In genomic region chr3:56851966-56852884, GRCh38 we compare ENCODE assay signal across 19 cellular contexts. TPM values are rescaled to one million over a fixed set of nuclear protein-coding genes. Genes with fewer than 3 reads are reported as not detected.
DNase-seq lines count a peak whose midpoint lies in the region; ATAC-seq and TF ChIP-seq lines count a peak whose summit lies in the region.
"Had no signal": no experiment of that assay in that cellular context is flagged by ENCODE, and none has a peak within 500 bp of the region (broad histone marks: within the 10 kb centered on the region; RNA-seq: fewer than 3 reads in every experiment).

No MANE protein-coding gene starts in this region.

- H3K4me3 Mint-ChIP-seq in nephron, result no peak overlapping the region
- H3K4me3 Mint-ChIP-seq: activated CD8-positive, alpha-beta memory T cell treated with anti-CD3 and anti-CD28 coated beads, Interleukin-2, amount 10 ng/mL, durations not matched to agents 7 days and 5 days; activated naive CD4-positive, alpha-beta T cell treated with anti-CD3 and anti-CD28 coated beads, Interleukin-2, amount 10 ng/mL, durations not matched to agents 7 days and 5 days; central memory CD8-positive, alpha-beta T cell; T-helper 2 cell treated with Interferon-gamma antibody and Interleukin-4, amounts not matched to agents 5 μg/mL and 100 μg/mL, for 36 hours had no signal

- H3K27me3 ChIP-seq in DND-41 (ENCODE audit: insufficient read depth, low read length, poor library complexity), result no peaks in the 10 kb centered on the region
- H3K27me3 ChIP-seq in PC-3 (ENCODE audit: low read length), result no peaks in the 10 kb centered on the region
- H3K27me3 ChIP-seq: uterus had no signal

- H3K4me1 ChIP-seq in DND-41 (ENCODE audit: insufficient read depth, low read length), result peaks cover 2% of the 10 kb centered on the region
- peaks cover 13% of the 10 kb centered on the region for H3K4me1 ChIP-seq in PC-3 (ENCODE audit: insufficient read depth, low read length)
- H3K4me1 ChIP-seq: uterus had no signal

- no peaks in the 10 kb centered on the region for H3K9me3 ChIP-seq in DND-41 (ENCODE audit: insufficient read depth, low read length, severe bottlenecking)
- no peaks in the 10 kb centered on the region for H3K9me3 ChIP-seq in PC-3 (ENCODE audit: low read length)
- H3K9me3 ChIP-seq: uterus had no signal

- no peak overlapping the region for H3K4me3 ChIP-seq in DND-41 (ENCODE audit: low read depth in 1 of 2, low read length in 2 of 2)
- H3K4me3 ChIP-seq in PC-3 (ENCODE audit: low read length), result no peak overlapping the region
- H3K4me3 ChIP-seq in epithelial cell of esophagus (ENCODE audit: low read length), result no peak overlapping the region
- H3K4me3 ChIP-seq: K562, uterus had no signal

- no peak overlapping the region for H2AFZ ChIP-seq in DND-41 (ENCODE audit: low read depth, low read length)
- H2AFZ ChIP-seq in PC-3 (ENCODE audit: low read length), result no peak overlapping the region

- peak overlapping the region; percentile 0; the same call in 1 of the 2 replicates for H3K27ac ChIP-seq in DND-41 (ENCODE audit: low read length)
- H3K27ac ChIP-seq in PC-3 (ENCODE audit: low read length), result no peak overlapping the region
- H3K27ac ChIP-seq: uterus had no signal

- no peak overlapping the region for H3K4me2 ChIP-seq in DND-41 (ENCODE audit: insufficient read depth, low read length)
- no peak overlapping the region for H3K4me2 ChIP-seq in PC-3 (ENCODE audit: low read length)

- no peaks in the 10 kb centered on the region for H3K36me3 Mint-ChIP-seq in nephron (ENCODE audit: low read depth)

- ATAC-seq in DND-41 (ENCODE audit: insufficient read depth, low read depth), result no peak
- no peak for ATAC-seq in PC-3
- no peak for ATAC-seq in GM18498 (IDR thresholded peaks at IDR 0.05; ENCODE audit: unreplicated experiment)
- ATAC-seq: activated CD8-positive, alpha-beta memory T cell treated with anti-CD3 and anti-CD28 coated beads, Interleukin-2, amount 10 ng/mL, durations not matched to agents 7 days and 5 days; K562 had no signal

- peak overlapping the region; percentile 41 to 95 (median 88) for H3K27ac Mint-ChIP-seq in nephron
- H3K27ac Mint-ChIP-seq: activated CD8-positive, alpha-beta memory T cell treated with anti-CD3 and anti-CD28 coated beads, Interleukin-2, amount 10 ng/mL, durations not matched to agents 7 days and 5 days; activated naive CD4-positive, alpha-beta T cell treated with anti-CD3 and anti-CD28 coated beads, Interleukin-2, amount 10 ng/mL, durations not matched to agents 7 days and 5 days; T-helper 2 cell treated with Interferon-gamma antibody and Interleukin-4, amounts not matched to agents 5 μg/mL and 100 μg/mL, for 36 hours had no signal

- no peaks in the 10 kb centered on the region for H3K9me2 ChIP-seq in PC-3 (replicated peaks; ENCODE audit: low read length)

- no TSS peak for BruUV-seq in PC-3 (replicated peaks; lab: Mats Ljungman, UMichigan)

- H4K20me1 ChIP-seq in DND-41 (ENCODE audit: insufficient read depth, low read length) (no peaks in the 10 kb centered on the region), PC-3 (ENCODE audit: low read length) (no peaks in the 10 kb centered on the region)

- peaks cover 56% of the 10 kb centered on the region for H3K4me1 Mint-ChIP-seq in nephron

- CTCF ChIA-PET in PC-3 (lab: Charles Lee), result no interaction called here

- H3K9ac ChIP-seq in DND-41 (ENCODE audit: low read depth, low read length), result no peak overlapping the region
- no peak overlapping the region for H3K9ac ChIP-seq in PC-3 (ENCODE audit: low read length)

- POLR2A ChIA-PET in PC-3 (lab: Charles Lee; ENCODE audit: unreplicated experiment), result no interaction called here

- intact Hi-C loops in PC-3 (cut with micrococcal nuclease), result no loop called here

- H3K27me3 Mint-ChIP-seq in nephron (ENCODE audit: low read depth), result no peaks in the 10 kb centered on the region
- H3K27me3 Mint-ChIP-seq: activated CD8-positive, alpha-beta memory T cell treated with anti-CD3 and anti-CD28 coated beads, Interleukin-2, amount 10 ng/mL, durations not matched to agents 7 days and 5 days; activated naive CD4-positive, alpha-beta T cell treated with anti-CD3 and anti-CD28 coated beads, Interleukin-2, amount 10 ng/mL, durations not matched to agents 7 days and 5 days; central memory CD8-positive, alpha-beta T cell had no signal

- H3K79me2 ChIP-seq in DND-41 (ENCODE audit: insufficient read depth, low read length), result peaks cover 21% of the 10 kb centered on the region
- no peaks in the 10 kb centered on the region for H3K79me2 ChIP-seq in PC-3 (ENCODE audit: low read length)

- no peaks in the 10 kb centered on the region for H3K9me3 Mint-ChIP-seq in nephron
- H3K9me3 Mint-ChIP-seq: activated naive CD4-positive, alpha-beta T cell treated with anti-CD3 and anti-CD28 coated beads, Interleukin-2, amount 10 ng/mL, durations not matched to agents 7 days and 5 days; central memory CD8-positive, alpha-beta T cell; T-helper 2 cell treated with Interferon-gamma antibody and Interleukin-4, amounts not matched to agents 5 μg/mL and 100 μg/mL, for 36 hours had no signal

- no peaks in the 10 kb centered on the region for H3K36me3 ChIP-seq in DND-41 (ENCODE audit: insufficient read depth, low read length)
- no peaks in the 10 kb centered on the region for H3K36me3 ChIP-seq in PC-3 (ENCODE audit: low read depth, low read length)
- H3K36me3 ChIP-seq: uterus had no signal

- H3F3A ChIP-seq in PC-3 (ENCODE audit: low read length, unreplicated experiment), result no peaks in the 10 kb centered on the region

- TF ChIP-seq CTCF in DND-41 (IDR thresholded peaks at IDR 0.05; ENCODE audit: borderline replicate concordance, extremely low read depth, low read length, poor library complexity, severe bottlenecking), result no peak
- TF ChIP-seq CTCF in PC-3 (conservative IDR thresholded peaks at IDR 0.05; ENCODE audit: low read depth, low read length), result no peak
- no peak for TF ChIP-seq CTCF in epithelial cell of esophagus (IDR thresholded peaks at IDR 0.05; ENCODE audit: insufficient read depth, low read depth, low read length, missing control alignments)
- no peak for TF ChIP-seq CTCF in nephron (IDR thresholded peaks at IDR 0.05; ENCODE audit: unreplicated experiment in 3 of 3)

- no peak for DNase-seq in DND-41
- DNase-seq in PC-3, result peak; percentile 31
- DNase-seq in epithelial cell of esophagus (ENCODE audit: low read depth), result peak; percentile 89
- no peak for DNase-seq in NCI-H2227 (lab: John Stamatoyannopoulos, UW; ENCODE audit: unreplicated experiment)
- DNase-seq in RPMI8226, result no peak
- DNase-seq in midbrain (lab: John Stamatoyannopoulos, UW), result no peak
- DNase-seq: activated CD8-positive, alpha-beta memory T cell treated with anti-CD3 and anti-CD28 coated beads, Interleukin-2, amount 10 ng/mL, durations not matched to agents 7 days and 5 days; activated naive CD4-positive, alpha-beta T cell treated with anti-CD3 and anti-CD28 coated beads, Interleukin-2, amount 10 ng/mL, durations not matched to agents 7 days and 5 days; GDM1; NCI-H1092 treated with DMSO at 0.1 percent for 48 hours; NCI-H2171; SIG-M5; stimulated activated naive CD4-positive, alpha-beta T cell; uterus had no signal

RNA-seq across cellular contexts. Expression of gene ARHGEF3, which starts 50.5 kb away (rescaled TPM):
- 8.7 and 12.6 TPM in 2 replicates for total RNA-seq in PC-3 (2014; rRNA removed)

Comparison
In these comparisons a context has a peak if more than half of its experiments do, and no peak if none do; other contexts are left out.
1. DNase-seq: peak in PC-3 (single experiment) and epithelial cell of esophagus (single experiment); none in DND-41 (single experiment), NCI-H2227 (single experiment), RPMI8226 (single experiment) and midbrain (single experiment).